In genomic region chr21:31336739-31337040, GRCh38 we compare ENCODE assay signal across 21 cellular contexts. TPM values are rescaled to one million over a fixed set of nuclear protein-coding genes. Genes with fewer than 3 reads are reported as not detected.
DNase-seq lines count a peak whose midpoint lies in the region; ATAC-seq and TF ChIP-seq lines count a peak whose summit lies in the region.
"Had no signal": no experiment of that assay in that cellular context is flagged by ENCODE, and none has a peak within 500 bp of the region (broad histone marks: within the 10 kb centered on the region; RNA-seq: fewer than 3 reads in every experiment).

No MANE protein-coding gene starts in this region.

- TF ChIP-seq CTCF in RWPE1 (conservative IDR thresholded peaks at IDR 0.05; ENCODE audit: low read depth) (no peak), smooth muscle cell (IDR thresholded peaks at IDR 0.05; ENCODE audit: borderline replicate concordance, insufficient read depth, poor library complexity, severe bottlenecking) (no peak), Peyer's patch (IDR thresholded peaks at IDR 0.05) (no peak)

- no peak for ATAC-seq in left cardiac atrium
- ATAC-seq: K562; naive thymus-derived CD4-positive, alpha-beta T cell had no signal

- no peaks in the 10 kb centered on the region for H4K20me1 ChIP-seq in smooth muscle cell (ENCODE audit: low read depth)

- H3K27ac Mint-ChIP-seq in activated T-cell treated with anti-CD3 and anti-CD28 coated beads, Interleukin-2, amount 50 U/mL, for 24 hours: peak overlapping the region; percentile 84

- no peaks in the 10 kb centered on the region for H3F3A ChIP-seq in smooth muscle cell (ENCODE audit: low read depth)

- peak overlapping the region; percentile 10 for H3K4me3 Mint-ChIP-seq in activated T-cell treated with anti-CD3 and anti-CD28 coated beads, Interleukin-2, amount 50 U/mL, for 24 hours
- H3K4me3 Mint-ChIP-seq: CD14-positive monocyte; naive thymus-derived CD4-positive, alpha-beta T cell had no signal

- DNase-seq in activated T-cell treated with anti-CD3 and anti-CD28 coated beads, Interleukin-2, amount 50 U/mL, for 24 hours: no peak
- DNase-seq in activated T-cell treated with anti-CD3 and anti-CD28 coated beads for 4 hours (no peak), RWPE1 (ENCODE audit: low spot score) (no peak), smooth muscle cell (lab: John Stamatoyannopoulos, UW; ENCODE audit: unreplicated experiment) (no peak), Peyer's patch (no peak), left cardiac atrium (no peak)
- no peak for DNase-seq in activated effector memory CD4-positive, alpha-beta T cell treated with anti-CD3 and anti-CD28 coated beads, Interleukin-2, amount 50 U/mL, for 16 hours
- DNase-seq: activated CD4-positive, alpha-beta T cell treated with anti-CD3 and anti-CD28 coated beads, Interleukin-2, amount 50 U/mL, for 4 hours; colonic mucosa; DMS 273 treated with DMSO at 0.1 percent for 48 hours; NCI-H187; NCI-H345; stimulated activated CD4-positive, alpha-beta T cell treated with anti-CD3 and anti-CD28 coated beads, Interleukin-4, amount 100 ng/mL, for 1 hour had no signal

- H3K4me1 ChIP-seq in smooth muscle cell (ENCODE audit: low read depth) (peaks cover 7% of the 10 kb centered on the region), Peyer's patch (no peaks in the 10 kb centered on the region)
- H3K4me1 ChIP-seq: ascending aorta, colonic mucosa, parathyroid adenoma had no signal

- peaks cover 9% of the 10 kb centered on the region for H3K79me2 ChIP-seq in smooth muscle cell (ENCODE audit: low read depth)
- H3K79me2 ChIP-seq: parathyroid adenoma had no signal

- CTCF ChIA-PET in RWPE1 (lab: Yijun Ruan, JAX): interaction anchor here (0.6 to 0.7 kb wide), 4 partner anchors 10 to 103 kb away, joined by 3 to 11 read pairs (median 4); no protein-coding TSS in a partner anchor

- POLR2A ChIA-PET in RWPE1 (lab: Yijun Ruan, JAX; ENCODE audit: low non-redundant PET): no interaction called here

- no peak overlapping the region for H3K4me2 ChIP-seq in smooth muscle cell
- H3K4me2 ChIP-seq: hepatocyte had no signal

- intact Hi-C loops in left cardiac atrium (cut with DNase I): no loop called here

- H3K9me3 ChIP-seq in smooth muscle cell (replicated peaks; ENCODE audit: low read depth): no peaks in the 10 kb centered on the region
- H3K9me3 ChIP-seq in Peyer's patch: no peaks in the 10 kb centered on the region
- H3K9me3 ChIP-seq: ascending aorta, colonic mucosa had no signal

- H3K9ac ChIP-seq in smooth muscle cell (ENCODE audit: low read depth): peak overlapping the region; percentile 4
- H3K9ac ChIP-seq: parathyroid adenoma had no signal

- no peak overlapping the region for H2AFZ ChIP-seq in smooth muscle cell (ENCODE audit: low read depth)
- H2AFZ ChIP-seq: hepatocyte, parathyroid adenoma had no signal

- H3K27me3 ChIP-seq in smooth muscle cell (ENCODE audit: low read depth) (no peaks in the 10 kb centered on the region), Peyer's patch (no peaks in the 10 kb centered on the region)
- H3K27me3 ChIP-seq: ascending aorta, colonic mucosa had no signal

- no peak for TF ChIP-seq POLR2A in Peyer's patch (IDR thresholded peaks at IDR 0.05)

- no peaks in the 10 kb centered on the region for H3K36me3 ChIP-seq in smooth muscle cell (ENCODE audit: low read depth)
- H3K36me3 ChIP-seq in Peyer's patch: no peaks in the 10 kb centered on the region
- H3K36me3 ChIP-seq: ascending aorta, colonic mucosa had no signal

- H3K27ac ChIP-seq in RWPE1 (peak overlapping the region; percentile 71), cingulate gyrus (ENCODE audit: low read depth, low read length) (peak overlapping the region; percentile 66), smooth muscle cell (ENCODE audit: low read depth) (peak overlapping the region; percentile 86), Peyer's patch (no peak overlapping the region)
- H3K27ac ChIP-seq: ascending aorta, colonic mucosa, hepatocyte, parathyroid adenoma had no signal

- no peaks in the 10 kb centered on the region for H3K27me3 Mint-ChIP-seq in activated T-cell treated with anti-CD3 and anti-CD28 coated beads, Interleukin-2, amount 50 U/mL, for 24 hours

- H3K4me1 Mint-ChIP-seq in activated T-cell treated with anti-CD3 and anti-CD28 coated beads, Interleukin-2, amount 50 U/mL, for 24 hours (ENCODE audit: low read depth): peaks cover 87% of the 10 kb centered on the region

- WGBS in smooth muscle cell (ENCODE audit: low lambda C conversion rate): 96% methylated on average over 6 of the region's 6 CpGs

- H3K4me3 ChIP-seq in smooth muscle cell (no peak overlapping the region), Peyer's patch (no peak overlapping the region)
- H3K4me3 ChIP-seq: ascending aorta, colonic mucosa, hepatocyte, K562, skin epidermis had no signal

- H3K9me3 Mint-ChIP-seq in activated T-cell treated with anti-CD3 and anti-CD28 coated beads, Interleukin-2, amount 50 U/mL, for 24 hours: no peaks in the 10 kb centered on the region

- peaks cover 70% of the 10 kb centered on the region for H3K36me3 Mint-ChIP-seq in activated T-cell treated with anti-CD3 and anti-CD28 coated beads, Interleukin-2, amount 50 U/mL, for 24 hours (ENCODE audit: low read depth)

RNA-seq across cellular contexts. Expression of gene TIAM1, which starts 7.4 kb away (rescaled TPM):
- total RNA-seq in smooth muscle cell: 8.2 and 12.9 TPM in 2 replicates
- polyA plus RNA-seq in smooth muscle cell: 3.2 and 4.8 TPM in 2 replicates
- 10 to 100 TPM in 1 of 4 donors, 1 to 10 TPM in 3; 1.4 to 13.2 (median 2.9) TPM for total RNA-seq in Peyer's patch
- total RNA-seq in left cardiac atrium: 1 to 10 TPM; 5.0 to 6.7 TPM
- polyA plus RNA-seq: K562 had no signal

Comparison
In these comparisons a context has a peak if more than half of its experiments do, and no peak if none do; other contexts are left out.
1. H3K27ac ChIP-seq: peak in RWPE1 (single experiment), cingulate gyrus (single experiment) and smooth muscle cell (single experiment); none in Peyer's patch (0 of 4).